Comparison of ENCODE assay signal across 25 cellular contexts in genomic region chr3:194984026-194984425, GRCh38.
"Had no signal": no experiment of that assay in that cellular context is flagged by ENCODE, and none has a peak within 500 bp of the region (broad histone marks: within the 10 kb centered on the region; RNA-seq: fewer than 3 reads in every experiment).

No MANE protein-coding gene starts in this region.

- H3K9me3 ChIP-seq: gastrocnemius medialis, upper lobe of right lung had no signal

- H3K27ac Mint-ChIP-seq: activated naive CD8-positive, alpha-beta T cell; memory B cell; naive thymus-derived CD8-positive, alpha-beta T cell; stimulated activated memory B cell treated with anti-CD40 and anti-IgM and Interleukin-4, amounts not matched to agents 10 μg/mL and 1 μg/mL and 100 μg/mL, for 72 hours; stimulated activated naive CD8-positive, alpha-beta T cell treated with anti-CD3 and anti-CD28 coated beads, Interleukin-15, amount 100 ng/mL, for 72 hours had no signal

- FAIRE-seq: bronchial epithelial cell, endometrium, TTC549 had no signal

- H3K27me3 ChIP-seq: gastrocnemius medialis, hepatocyte, upper lobe of right lung had no signal

- ATAC-seq: activated CD4-positive, CD25-positive, alpha-beta regulatory T cell treated with anti-CD3 and anti-CD28 coated beads, Interleukin-2, amount 50 U/mL, for 24 hours; naive thymus-derived CD8-positive, alpha-beta T cell; stimulated activated memory B cell treated with anti-CD40 and anti-IgM and Interleukin-4, amounts not matched to agents 10 μg/mL and 1 μg/mL and 100 μg/mL, for 72 hours; stimulated activated naive CD8-positive, alpha-beta T cell treated with anti-CD3 and anti-CD28 coated beads, Interleukin-15, amount 100 ng/mL, for 72 hours had no signal

- H3K27ac ChIP-seq: gastrocnemius medialis, hepatocyte, upper lobe of right lung, WERI-Rb-1 had no signal

- H3K36me3 Mint-ChIP-seq: stimulated activated memory B cell treated with anti-CD40 and anti-IgM and Interleukin-4, amounts not matched to agents 10 μg/mL and 1 μg/mL and 100 μg/mL, for 72 hours had no signal

- H3K9me3 Mint-ChIP-seq: central memory CD8-positive, alpha-beta T cell had no signal

- H3K4me3 ChIP-seq: hepatocyte had no signal

- H3K4me1 Mint-ChIP-seq: central memory CD8-positive, alpha-beta T cell; memory B cell had no signal

- H3K36me3 ChIP-seq: gastrocnemius medialis, upper lobe of right lung, WERI-Rb-1 had no signal

- DNase-seq: activated CD4-positive, alpha-beta T cell treated with anti-CD3 and anti-CD28 coated beads for 48 hours; activated CD4-positive, alpha-beta T cell treated with anti-CD3 and anti-CD28 coated beads, Interleukin-2, amount 50 U/mL, for 48 hours; activated effector memory CD4-positive, alpha-beta T cell treated with Interleukin-2 at 50 U/mL for 16 hours; activated naive CD4-positive, alpha-beta T cell treated with Interleukin-2 at 50 U/mL for 16 hours; anterior cingulate cortex; effector CD8-positive, alpha-beta T cell; gastrocnemius medialis; islet precursor cell; midbrain; naive thymus-derived CD8-positive, alpha-beta T cell; stimulated activated CD4-positive, alpha-beta T cell treated with anti-CD3 and anti-CD28 coated beads, Interleukin-12 subunit alpha, Interleukin-12 subunit beta, amount 100 ng/mL, for 4 hours; stimulated activated CD4-positive, alpha-beta T cell treated with anti-CD3 and anti-CD28 coated beads, Interleukin-4, amount 100 ng/mL, for 24 hours; stimulated activated naive CD8-positive, alpha-beta T cell treated with anti-CD3 and anti-CD28 coated beads, Interleukin-15, amount 100 ng/mL, for 72 hours; T-helper 9 cell; upper lobe of right lung; WERI-Rb-1 had no signal

- H3K4me3 Mint-ChIP-seq: activated naive CD8-positive, alpha-beta T cell; central memory CD8-positive, alpha-beta T cell; memory B cell; naive thymus-derived CD8-positive, alpha-beta T cell; stimulated activated memory B cell treated with anti-CD40 and anti-IgM and Interleukin-4, amounts not matched to agents 10 μg/mL and 1 μg/mL and 100 μg/mL, for 72 hours; stimulated activated naive CD8-positive, alpha-beta T cell treated with anti-CD3 and anti-CD28 coated beads, Interleukin-15, amount 100 ng/mL, for 72 hours had no signal
